Comparison of ENCODE assay signal across 7 cellular contexts in genomic region chrX:116975517-116975916, GRCh38.
"Had no signal": no experiment of that assay in that cellular context is flagged by ENCODE, and none has a peak within 500 bp of the region (broad histone marks: within the 10 kb centered on the region; RNA-seq: fewer than 3 reads in every experiment).

No MANE protein-coding gene starts in this region.

- H3K27ac ChIP-seq: HL-60 had no signal

- H3K27me3 Mint-ChIP-seq: IgD-negative memory B cell had no signal

- H3K4me1 Mint-ChIP-seq: IgD-negative memory B cell had no signal

- H3K27ac Mint-ChIP-seq: IgD-negative memory B cell had no signal

- H3K4me3 Mint-ChIP-seq: IgD-negative memory B cell had no signal

- H3K36me3 Mint-ChIP-seq: IgD-negative memory B cell had no signal

- H3K4me3 ChIP-seq: K562 had no signal

- DNase-seq: IMR-90, KBM-7, KG1 had no signal

- ATAC-seq: HepG2, K562 had no signal
